ENCODE assay signal across 8 cellular contexts in the genomic region with DNA sequence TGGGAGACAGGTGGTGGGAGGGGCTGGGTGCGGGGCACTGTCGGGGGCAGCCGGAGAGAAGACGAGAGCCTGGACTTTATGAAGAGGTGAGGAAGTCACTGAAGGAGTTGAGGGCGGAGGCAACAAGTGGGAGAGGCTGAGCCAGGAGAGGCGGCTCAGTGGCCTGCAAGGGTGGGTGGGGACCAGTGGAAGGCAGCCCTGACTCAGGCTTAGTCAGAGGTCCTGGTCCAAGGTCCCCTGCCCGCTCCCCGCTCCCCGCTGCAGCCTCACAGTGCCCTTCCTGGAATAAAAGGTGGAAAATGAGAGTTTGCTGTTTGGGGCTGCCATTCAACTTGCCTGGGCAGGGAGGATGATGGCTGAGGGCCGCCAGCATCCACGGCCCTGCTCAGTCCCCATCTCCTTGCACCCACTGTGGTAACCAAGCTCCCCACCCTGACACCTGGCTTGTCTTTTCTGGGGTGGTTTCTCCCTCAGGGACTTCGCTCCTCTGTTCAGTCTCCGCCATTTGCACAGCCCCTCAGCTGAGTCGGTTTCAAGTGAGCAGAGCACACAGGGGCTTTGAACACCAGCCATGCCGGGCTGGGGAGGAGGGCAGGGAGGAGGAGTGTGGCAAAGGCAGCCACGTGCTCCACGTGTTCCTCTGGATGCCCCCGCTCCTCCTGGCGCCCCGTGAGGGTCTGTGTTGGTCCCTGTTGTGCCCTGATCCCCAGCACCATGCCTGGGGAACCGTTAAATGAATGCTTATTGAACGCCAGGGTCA. TPM values are rescaled to one million over a fixed set of nuclear protein-coding genes. Genes with fewer than 3 reads are reported as not detected.
A peak's percentile ranks its signal among the peaks of the same experiment; 100 is the strongest.
DNase-seq lines count a peak whose midpoint lies in the region; ATAC-seq and TF ChIP-seq lines count a peak whose summit lies in the region.

No MANE protein-coding gene starts in this region.

- intact Hi-C loops in posterior vena cava (cut with DNase I), result no loop called here

- ATAC-seq in GM21381 (IDR thresholded peaks at IDR 0.05; ENCODE audit: unreplicated experiment) (no peak), HG03095 (IDR thresholded peaks at IDR 0.05; ENCODE audit: unreplicated experiment) (no peak)

- DNase-seq in EL (peak; percentile 92), SW 1271 (lab: John Stamatoyannopoulos, UW) (peak; percentile 45 to 69), fibroblast of the aortic adventitia (ENCODE audit: low read depth) (peak; percentile 80), posterior vena cava (ENCODE audit: low spot score) (peak; percentile 87), NCI-H1417 (lab: John Stamatoyannopoulos, UW) (no peak)
- DNase-seq in effector memory CD4-positive, alpha-beta T cell, result no peak

- no peak for TF ChIP-seq CTCF in fibroblast of the aortic adventitia (IDR thresholded peaks at IDR 0.05; ENCODE audit: insufficient read depth, low read length)

- H3K4me1 ChIP-seq in effector memory CD4-positive, alpha-beta T cell (ENCODE audit: control insufficient read depth, insufficient read depth, low read length, poor library complexity, severe bottlenecking), result no peaks in the 10 kb centered on the region

- no peaks in the 10 kb centered on the region for H3K9me3 ChIP-seq in effector memory CD4-positive, alpha-beta T cell (ENCODE audit: control insufficient read depth, low read length)

- no peaks in the 10 kb centered on the region for H3K36me3 ChIP-seq in effector memory CD4-positive, alpha-beta T cell (ENCODE audit: control insufficient read depth, insufficient read depth, low read length)

- H3K4me3 ChIP-seq in fibroblast of the aortic adventitia (ENCODE audit: low read depth, low read length), result no peak overlapping the region
- no peak overlapping the region for H3K4me3 ChIP-seq in effector memory CD4-positive, alpha-beta T cell (ENCODE audit: insufficient read depth, low read depth, low read length, poor library complexity, severe bottlenecking)

- no peak overlapping the region for H3K27ac ChIP-seq in effector memory CD4-positive, alpha-beta T cell (ENCODE audit: insufficient read depth, low read length, poor library complexity, severe bottlenecking)

- H3K27me3 ChIP-seq in effector memory CD4-positive, alpha-beta T cell (replicated peaks; ENCODE audit: control insufficient read depth, insufficient read depth, low read length, poor library complexity, severe bottlenecking), result no peaks in the 10 kb centered on the region

RNA-seq across cellular contexts. Expression of gene RALB, which starts 13.7 kb away (rescaled TPM):
- total RNA-seq in fibroblast of the aortic adventitia (ENCODE audit: low replicate concordance), result 29.7 and 73.7 TPM in 2 replicates
- total RNA-seq in posterior vena cava, result 10 to 100 TPM; 42.5 to 55.0 TPM

RNA-seq across cellular contexts. Expression of gene TMEM185B, which starts 15.7 kb away (rescaled TPM):
- total RNA-seq in fibroblast of the aortic adventitia (ENCODE audit: low replicate concordance) (29.6 and 41.7 TPM in 2 replicates), posterior vena cava (10 to 100 TPM; 16.0 to 22.7 TPM)

Comparison
In these comparisons a context has a peak if more than half of its experiments do, and no peak if none do; other contexts are left out.
1. DNase-seq: peak in EL (single experiment), SW 1271 (2 of 2), fibroblast of the aortic adventitia (single experiment) and posterior vena cava (single experiment); none in effector memory CD4-positive, alpha-beta T cell (0 of 3) and NCI-H1417 (0 of 3).